In the genomic region with DNA sequence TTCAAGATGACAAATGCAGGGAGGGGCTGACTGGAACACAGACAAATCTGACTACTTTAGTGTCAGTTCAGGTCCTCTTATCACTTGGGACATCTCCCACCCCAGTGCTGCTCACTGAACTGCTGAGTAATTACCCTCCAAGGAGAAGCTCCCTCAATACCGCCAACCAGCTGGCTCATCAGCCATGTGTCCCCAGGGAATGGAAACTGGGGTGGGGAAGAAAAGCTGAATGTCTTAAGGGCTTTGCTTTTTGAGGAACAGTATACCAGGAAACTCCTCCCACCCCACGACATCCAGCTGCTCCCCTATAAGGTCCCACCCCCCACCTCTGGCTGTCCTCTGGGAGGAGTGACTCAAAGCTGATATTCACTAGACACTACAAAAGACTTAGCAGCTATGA, we compare ENCODE assay signal across 1 cellular context.
TF ChIP-seq lines count a peak whose summit lies in the region.

No MANE protein-coding gene starts in this region.

TF ChIP-seq in GM23338, 12 proteins besides CTCF, POLR2A, EP300 and RAD21 (continued from another document):
- TF ChIP-seq, protein P1, sequence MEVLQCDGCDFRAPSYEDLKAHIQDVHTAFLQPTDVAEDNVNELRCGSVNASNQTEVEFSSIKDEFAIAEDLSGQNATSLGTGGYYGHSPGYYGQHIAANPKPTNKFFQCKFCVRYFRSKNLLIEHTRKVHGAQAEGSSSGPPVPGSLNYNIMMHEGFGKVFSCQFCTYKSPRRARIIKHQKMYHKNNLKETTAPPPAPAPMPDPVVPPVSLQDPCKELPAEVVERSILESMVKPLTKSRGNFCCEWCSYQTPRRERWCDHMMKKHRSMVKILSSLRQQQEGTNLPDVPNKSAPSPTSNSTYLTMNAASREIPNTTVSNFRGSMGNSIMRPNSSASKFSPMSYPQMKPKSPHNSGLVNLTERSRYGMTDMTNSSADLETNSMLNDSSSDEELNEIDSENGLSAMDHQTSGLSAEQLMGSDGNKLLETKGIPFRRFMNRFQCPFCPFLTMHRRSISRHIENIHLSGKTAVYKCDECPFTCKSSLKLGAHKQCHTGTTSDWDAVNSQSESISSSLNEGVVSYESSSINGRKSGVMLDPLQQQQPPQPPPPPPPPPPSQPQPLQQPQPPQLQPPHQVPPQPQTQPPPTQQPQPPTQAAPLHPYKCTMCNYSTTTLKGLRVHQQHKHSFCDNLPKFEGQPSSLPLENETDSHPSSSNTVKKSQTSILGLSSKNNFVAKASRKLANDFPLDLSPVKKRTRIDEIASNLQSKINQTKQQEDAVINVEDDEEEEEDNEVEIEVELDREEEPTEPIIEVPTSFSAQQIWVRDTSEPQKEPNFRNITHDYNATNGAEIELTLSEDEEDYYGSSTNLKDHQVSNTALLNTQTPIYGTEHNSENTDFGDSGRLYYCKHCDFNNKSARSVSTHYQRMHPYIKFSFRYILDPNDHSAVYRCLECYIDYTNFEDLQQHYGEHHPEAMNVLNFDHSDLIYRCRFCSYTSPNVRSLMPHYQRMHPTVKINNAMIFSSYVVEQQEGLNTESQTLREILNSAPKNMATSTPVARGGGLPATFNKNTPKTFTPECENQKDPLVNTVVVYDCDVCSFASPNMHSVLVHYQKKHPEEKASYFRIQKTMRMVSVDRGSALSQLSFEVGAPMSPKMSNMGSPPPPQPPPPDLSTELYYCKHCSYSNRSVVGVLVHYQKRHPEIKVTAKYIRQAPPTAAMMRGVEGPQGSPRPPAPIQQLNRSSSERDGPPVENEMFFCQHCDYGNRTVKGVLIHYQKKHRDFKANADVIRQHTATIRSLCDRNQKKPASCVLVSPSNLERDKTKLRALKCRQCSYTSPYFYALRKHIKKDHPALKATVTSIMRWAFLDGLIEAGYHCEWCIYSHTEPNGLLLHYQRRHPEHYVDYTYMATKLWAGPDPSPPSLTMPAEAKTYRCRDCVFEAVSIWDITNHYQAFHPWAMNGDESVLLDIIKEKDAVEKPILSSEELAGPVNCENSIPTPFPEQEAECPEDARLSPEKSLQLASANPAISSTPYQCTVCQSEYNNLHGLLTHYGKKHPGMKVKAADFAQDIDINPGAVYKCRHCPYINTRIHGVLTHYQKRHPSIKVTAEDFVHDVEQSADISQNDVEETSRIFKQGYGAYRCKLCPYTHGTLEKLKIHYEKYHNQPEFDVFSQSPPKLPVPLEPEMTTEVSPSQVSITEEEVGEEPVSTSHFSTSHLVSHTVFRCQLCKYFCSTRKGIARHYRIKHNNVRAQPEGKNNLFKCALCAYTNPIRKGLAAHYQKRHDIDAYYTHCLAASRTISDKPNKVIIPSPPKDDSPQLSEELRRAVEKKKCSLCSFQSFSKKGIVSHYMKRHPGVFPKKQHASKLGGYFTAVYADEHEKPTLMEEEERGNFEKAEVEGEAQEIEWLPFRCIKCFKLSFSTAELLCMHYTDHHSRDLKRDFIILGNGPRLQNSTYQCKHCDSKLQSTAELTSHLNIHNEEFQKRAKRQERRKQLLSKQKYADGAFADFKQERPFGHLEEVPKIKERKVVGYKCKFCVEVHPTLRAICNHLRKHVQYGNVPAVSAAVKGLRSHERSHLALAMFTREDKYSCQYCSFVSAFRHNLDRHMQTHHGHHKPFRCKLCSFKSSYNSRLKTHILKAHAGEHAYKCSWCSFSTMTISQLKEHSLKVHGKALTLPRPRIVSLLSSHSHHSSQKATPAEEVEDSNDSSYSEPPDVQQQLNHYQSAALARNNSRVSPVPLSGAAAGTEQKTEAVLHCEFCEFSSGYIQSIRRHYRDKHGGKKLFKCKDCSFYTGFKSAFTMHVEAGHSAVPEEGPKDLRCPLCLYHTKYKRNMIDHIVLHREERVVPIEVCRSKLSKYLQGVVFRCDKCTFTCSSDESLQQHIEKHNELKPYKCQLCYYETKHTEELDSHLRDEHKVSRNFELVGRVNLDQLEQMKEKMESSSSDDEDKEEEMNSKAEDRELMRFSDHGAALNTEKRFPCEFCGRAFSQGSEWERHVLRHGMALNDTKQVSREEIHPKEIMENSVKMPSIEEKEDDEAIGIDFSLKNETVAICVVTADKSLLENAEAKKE (CRISPR knock-in tag; IDR thresholded peaks at IDR 0.05), result no peak
- no peak for TF ChIP-seq EZH2 (IDR thresholded peaks at IDR 0.05; ENCODE audit: low read depth, unreplicated experiment)
- no peak for TF ChIP-seq STAT1 (IDR thresholded peaks at IDR 0.05; ENCODE audit: unreplicated experiment)
- TF ChIP-seq CREB1 (CRISPR knock-in tag; IDR thresholded peaks at IDR 0.05; ENCODE audit: low read depth), result no peak
- no peak for TF ChIP-seq POLR2AphosphoS5 (IDR thresholded peaks at IDR 0.05; ENCODE audit: low read depth)
- no peak for TF ChIP-seq EZH2phosphoT487 (IDR thresholded peaks at IDR 0.05; ENCODE audit: unreplicated experiment)
- no peak for TF ChIP-seq ZNF331 (CRISPR knock-in tag; IDR thresholded peaks at IDR 0.05; ENCODE audit: low read depth)
- TF ChIP-seq ZNF114 (CRISPR knock-in tag; IDR thresholded peaks at IDR 0.05), result no peak
- TF ChIP-seq, protein P2, sequence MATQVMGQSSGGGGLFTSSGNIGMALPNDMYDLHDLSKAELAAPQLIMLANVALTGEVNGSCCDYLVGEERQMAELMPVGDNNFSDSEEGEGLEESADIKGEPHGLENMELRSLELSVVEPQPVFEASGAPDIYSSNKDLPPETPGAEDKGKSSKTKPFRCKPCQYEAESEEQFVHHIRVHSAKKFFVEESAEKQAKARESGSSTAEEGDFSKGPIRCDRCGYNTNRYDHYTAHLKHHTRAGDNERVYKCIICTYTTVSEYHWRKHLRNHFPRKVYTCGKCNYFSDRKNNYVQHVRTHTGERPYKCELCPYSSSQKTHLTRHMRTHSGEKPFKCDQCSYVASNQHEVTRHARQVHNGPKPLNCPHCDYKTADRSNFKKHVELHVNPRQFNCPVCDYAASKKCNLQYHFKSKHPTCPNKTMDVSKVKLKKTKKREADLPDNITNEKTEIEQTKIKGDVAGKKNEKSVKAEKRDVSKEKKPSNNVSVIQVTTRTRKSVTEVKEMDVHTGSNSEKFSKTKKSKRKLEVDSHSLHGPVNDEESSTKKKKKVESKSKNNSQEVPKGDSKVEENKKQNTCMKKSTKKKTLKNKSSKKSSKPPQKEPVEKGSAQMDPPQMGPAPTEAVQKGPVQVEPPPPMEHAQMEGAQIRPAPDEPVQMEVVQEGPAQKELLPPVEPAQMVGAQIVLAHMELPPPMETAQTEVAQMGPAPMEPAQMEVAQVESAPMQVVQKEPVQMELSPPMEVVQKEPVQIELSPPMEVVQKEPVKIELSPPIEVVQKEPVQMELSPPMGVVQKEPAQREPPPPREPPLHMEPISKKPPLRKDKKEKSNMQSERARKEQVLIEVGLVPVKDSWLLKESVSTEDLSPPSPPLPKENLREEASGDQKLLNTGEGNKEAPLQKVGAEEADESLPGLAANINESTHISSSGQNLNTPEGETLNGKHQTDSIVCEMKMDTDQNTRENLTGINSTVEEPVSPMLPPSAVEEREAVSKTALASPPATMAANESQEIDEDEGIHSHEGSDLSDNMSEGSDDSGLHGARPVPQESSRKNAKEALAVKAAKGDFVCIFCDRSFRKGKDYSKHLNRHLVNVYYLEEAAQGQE (IDR thresholded peaks at IDR 0.05; ENCODE audit: unreplicated experiment), result no peak
- TF ChIP-seq NANOG (IDR thresholded peaks at IDR 0.05; ENCODE audit: borderline replicate concordance), result no peak
TF ChIP-seq in GM23338: peak in this region for 0.
